ENCODE assay signal across 22 cellular contexts in genomic region chr18:36711014-36711725, GRCh38.
A peak's percentile ranks its signal among the peaks of the same experiment; 100 is the strongest.
DNase-seq lines count a peak whose midpoint lies in the region; ATAC-seq, FAIRE-seq and TF ChIP-seq lines count a peak whose summit lies in the region.
"Had no signal": no experiment of that assay in that cellular context is flagged by ENCODE, and none has a peak within 500 bp of the region (broad histone marks: within the 10 kb centered on the region; RNA-seq: fewer than 3 reads in every experiment).

No MANE protein-coding gene starts in this region.

- TF ChIP-seq EP300 in HepG2 (IDR thresholded peaks at IDR 0.05; ENCODE audit: low read depth in 2 of 2, low read length in 2 of 2), result no peak
- no peak for TF ChIP-seq EP300 in HepG2 (CRISPR knock-in tag; IDR thresholded peaks at IDR 0.05; ENCODE audit: borderline replicate concordance)

- peaks cover 2% of the 10 kb centered on the region for H3K4me1 Mint-ChIP-seq in astrocyte (ENCODE audit: low read depth, unreplicated experiment)
- H3K4me1 Mint-ChIP-seq: CD14-positive monocyte, IgD-negative memory B cell had no signal

- ATAC-seq in Right ventricle myocardium inferior (no peak), right cardiac atrium (peak in 1 of 2 donors; percentile 23), HepG2 (no peak)
- ATAC-seq in activated CD4-positive, CD25-positive, alpha-beta regulatory T cell treated with anti-CD3 and anti-CD28 coated beads, Interleukin-2, amount 50 U/mL, for 24 hours, result no peak

- H3K9me3 Mint-ChIP-seq in astrocyte (ENCODE audit: unreplicated experiment), result no peaks in the 10 kb centered on the region
- H3K9me3 Mint-ChIP-seq: IgD-negative memory B cell had no signal

- H4K20me1 ChIP-seq in astrocyte (ENCODE audit: insufficient read depth, low read length) (no peaks in the 10 kb centered on the region), HepG2 (ENCODE audit: insufficient read depth, low read length) (no peaks in the 10 kb centered on the region)

- H3K4me3 ChIP-seq in cardiac muscle cell (no peak overlapping the region), astrocyte (ENCODE audit: insufficient read depth, low read depth, low read length) (no peak overlapping the region), right cardiac atrium (ENCODE audit: low read length) (no peak overlapping the region), HepG2 (replicated peaks in 1 of 3; ENCODE audit: insufficient read depth in 1 of 3, low read depth in 2 of 3, low read length in 3 of 3) (no peak overlapping the region)
- H3K4me3 ChIP-seq: MG63 had no signal

- H3K27ac ChIP-seq in cardiac muscle cell (peak overlapping the region; percentile 57), astrocyte (ENCODE audit: low read depth, low read length) (no peak overlapping the region), right cardiac atrium (ENCODE audit: low read length) (peak overlapping the region; percentile 51), HepG2 (ENCODE audit: extremely low read length, insufficient read depth, low read length) (no peak overlapping the region)
- H3K27ac ChIP-seq: 22Rv1, HL-60 had no signal

- H3K4me2 ChIP-seq in astrocyte (ENCODE audit: low read length) (peak overlapping the region; percentile 22), HepG2 (ENCODE audit: low read depth, low read length) (no peak overlapping the region)

- TF ChIP-seq POLR2A in HepG2 (IDR thresholded peaks at IDR 0.05; ENCODE audit: insufficient read depth in 1 of 2, low read depth in 2 of 2, low read length in 2 of 2), result no peak

- in situ Hi-C loops in HepG2 (cut with HindIII; ENCODE audit: extremely low pct_ligation_motif_present, low pct_unique_long_range_greater_than_20kb), result no loop called here

- no peak overlapping the region for H3K27ac Mint-ChIP-seq in astrocyte (ENCODE audit: unreplicated experiment)
- H3K27ac Mint-ChIP-seq: CD14-positive monocyte, IgD-negative memory B cell had no signal

- peaks cover 3% of the 10 kb centered on the region for H3K27me3 Mint-ChIP-seq in astrocyte (ENCODE audit: low read depth, unreplicated experiment)

- TF ChIP-seq CTCF in cardiac muscle cell (IDR thresholded peaks at IDR 0.05; ENCODE audit: low read depth, low read length), result no peak
- TF ChIP-seq CTCF in astrocyte (IDR thresholded peaks at IDR 0.05; ENCODE audit: insufficient read depth, low read depth, low read length), result no peak
- no peak for TF ChIP-seq CTCF in HepG2 (CRISPR knock-in tag; IDR thresholded peaks at IDR 0.05)

- CTCF ChIA-PET in HepG2 (lab: Yijun Ruan, JAX; ENCODE audit: low intra/inter-chr PET ratio, low total read pairs), result no interaction called here

- peak; percentile 5 for FAIRE-seq in astrocyte (lab: Jason Lieb, UNC)
- FAIRE-seq in HepG2 (lab: Jason Lieb, UNC), result no peak

- BruUV-seq in HepG2 (replicated peaks; lab: Mats Ljungman, UMichigan), result no TSS peak

- no peak overlapping the region for H3K9ac ChIP-seq in astrocyte (ENCODE audit: low read length)
- H3K9ac ChIP-seq in HepG2 (ENCODE audit: insufficient read depth, low read depth, low read length), result no peak overlapping the region

- POLR2A ChIA-PET in HepG2 (lab: Yijun Ruan, JAX), result no interaction called here

- H3K4me3 Mint-ChIP-seq in astrocyte (ENCODE audit: unreplicated experiment), result no peak overlapping the region
- H3K4me3 Mint-ChIP-seq: CD14-positive monocyte, IgD-negative memory B cell had no signal

- no peaks in the 10 kb centered on the region for H3K36me3 Mint-ChIP-seq in astrocyte (ENCODE audit: low read depth, unreplicated experiment)
- H3K36me3 Mint-ChIP-seq: CD14-positive monocyte had no signal

- TF ChIP-seq RAD21 in HepG2 (CRISPR knock-in tag; IDR thresholded peaks at IDR 0.05), result no peak

- H3K27me3 ChIP-seq in cardiac muscle cell, result no peaks in the 10 kb centered on the region
- H3K27me3 ChIP-seq in astrocyte (ENCODE audit: insufficient read depth, low read length), result no peaks in the 10 kb centered on the region
- H3K27me3 ChIP-seq in right cardiac atrium (ENCODE audit: control insufficient read depth, insufficient read depth), result no peaks in the 10 kb centered on the region
- peaks cover 4 to 13% of the 10 kb centered on the region in 2 experiments; a peak in 4 of 5 replicates for H3K27me3 ChIP-seq in HepG2 (ENCODE audit: control insufficient read depth in 1 of 2, insufficient read depth in 2 of 2, low read length in 2 of 2)
- H3K27me3 ChIP-seq: MG63 had no signal

- intact Hi-C loops in Right ventricle myocardium inferior (cut with DNase I), result no loop called here
- intact Hi-C loops in right cardiac atrium (cut with DNase I), result no loop called here
- intact Hi-C loops in HepG2 (cut with micrococcal nuclease; ENCODE audit: unreplicated experiment), result no loop called here

- H3K4me1 ChIP-seq in cardiac muscle cell (ENCODE audit: low read depth), result peaks cover 5% of the 10 kb centered on the region
- H3K4me1 ChIP-seq in astrocyte (ENCODE audit: insufficient read depth, low read length), result peaks cover 14% of the 10 kb centered on the region
- H3K4me1 ChIP-seq in right cardiac atrium (ENCODE audit: control insufficient read depth, insufficient read depth, low read length), result peaks cover 2% of the 10 kb centered on the region
- H3K4me1 ChIP-seq in HepG2 (ENCODE audit: insufficient read depth, low read length), result no peaks in the 10 kb centered on the region

- peaks cover 9% of the 10 kb centered on the region for H3K36me3 ChIP-seq in cardiac muscle cell
- no peaks in the 10 kb centered on the region for H3K36me3 ChIP-seq in astrocyte (ENCODE audit: insufficient read depth, low read length)
- no peaks in the 10 kb centered on the region for H3K36me3 ChIP-seq in HepG2 (replicated peaks in 1 of 2; ENCODE audit: control insufficient read depth in 1 of 2, insufficient read depth in 2 of 2, low read length in 2 of 2)
- H3K36me3 ChIP-seq: MG63 had no signal

- WGBS in right cardiac atrium, result 58% methylated on average over 6 of the region's 6 CpGs
- 0% methylated on average over 6 of the region's 6 CpGs for WGBS in HepG2 (ENCODE audit: low lambda C conversion rate)

- H3K79me2 ChIP-seq in astrocyte (ENCODE audit: insufficient read depth, low read length), result no peaks in the 10 kb centered on the region
- no peaks in the 10 kb centered on the region for H3K79me2 ChIP-seq in HepG2 (ENCODE audit: insufficient read depth, low read length)

- H2AFZ ChIP-seq in astrocyte (ENCODE audit: low read depth, low read length) (no peak overlapping the region), HepG2 (ENCODE audit: low read length) (no peak overlapping the region)

- DNase-seq in cardiac muscle cell (ENCODE audit: low read depth in 1 of 2, low spot score in 1 of 2), result no peak
- no peak for DNase-seq in Right ventricle myocardium inferior (ENCODE audit: missing footprints)
- no peak for DNase-seq in astrocyte (ENCODE audit: low read depth)
- no peak for DNase-seq in right cardiac atrium
- peak; percentile 4 for DNase-seq in renal cortical epithelial cell (ENCODE audit: low read depth)
- DNase-seq in effector CD4-positive, alpha-beta T cell, result no peak
- DNase-seq in HepG2 (ENCODE audit: low spot score), result no peak
- DNase-seq: AML-193, DMS79 treated with DMSO at 0.1 percent for 48 hours, Kasumi-1, NCI-H1092, NCI-H1436 treated with DMSO at 0.1 percent for 48 hours, NCI-H2029 treated with DMSO at 0.1 percent for 48 hours, NCI-H446 treated with DMSO at 0.1 percent for 48 hours, NCI-H748 treated with DMSO at 0.1 percent for 48 hours, SHP77 had no signal

- H3K9me3 ChIP-seq in cardiac muscle cell (ENCODE audit: low read depth), result no peaks in the 10 kb centered on the region
- no peaks in the 10 kb centered on the region for H3K9me3 ChIP-seq in astrocyte (ENCODE audit: insufficient read depth, low read depth, low read length)
- no peaks in the 10 kb centered on the region for H3K9me3 ChIP-seq in right cardiac atrium (ENCODE audit: control insufficient read depth, low read length)
- no peaks in the 10 kb centered on the region for H3K9me3 ChIP-seq in HepG2 (ENCODE audit: low read length)
- H3K9me3 ChIP-seq: MG63 had no signal

TF ChIP-seq in HepG2, 621 proteins besides CTCF, POLR2A, EP300 and RAD21:
- TF ChIP-seq ZBTB42 (CRISPR knock-in tag; IDR thresholded peaks at IDR 0.05) (no peak), HDAC2 (CRISPR knock-in tag; IDR thresholded peaks at IDR 0.05) (no peak), CREB1 (IDR thresholded peaks at IDR 0.05) (no peak), CREB1 (CRISPR knock-in tag; IDR thresholded peaks at IDR 0.05) (no peak), DNMT1 (CRISPR knock-in tag; IDR thresholded peaks at IDR 0.05) (no peak), IKZF5 (CRISPR knock-in tag; IDR thresholded peaks at IDR 0.05) (no peak)
- TF ChIP-seq, protein P1, sequence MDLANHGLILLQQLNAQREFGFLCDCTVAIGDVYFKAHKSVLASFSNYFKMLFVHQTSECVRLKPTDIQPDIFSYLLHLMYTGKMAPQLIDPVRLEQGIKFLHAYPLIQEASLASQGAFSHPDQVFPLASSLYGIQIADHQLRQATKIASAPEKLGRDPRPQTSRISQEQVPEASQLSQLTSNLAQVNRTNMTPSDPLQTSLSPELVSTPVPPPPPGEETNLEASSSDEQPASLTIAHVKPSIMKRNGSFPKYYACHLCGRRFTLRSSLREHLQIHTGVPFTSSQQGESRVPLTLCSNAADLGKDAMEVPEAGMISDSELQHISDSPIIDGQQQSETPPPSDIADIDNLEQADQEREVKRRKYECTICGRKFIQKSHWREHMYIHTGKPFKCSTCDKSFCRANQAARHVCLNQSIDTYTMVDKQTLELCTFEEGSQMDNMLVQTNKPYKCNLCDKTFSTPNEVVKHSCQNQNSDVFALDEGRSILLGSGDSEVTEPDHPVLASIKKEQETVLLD (CRISPR knock-in tag; IDR thresholded peaks at IDR 0.05; ENCODE audit: low read depth), result no peak
- TF ChIP-seq, protein P2, sequence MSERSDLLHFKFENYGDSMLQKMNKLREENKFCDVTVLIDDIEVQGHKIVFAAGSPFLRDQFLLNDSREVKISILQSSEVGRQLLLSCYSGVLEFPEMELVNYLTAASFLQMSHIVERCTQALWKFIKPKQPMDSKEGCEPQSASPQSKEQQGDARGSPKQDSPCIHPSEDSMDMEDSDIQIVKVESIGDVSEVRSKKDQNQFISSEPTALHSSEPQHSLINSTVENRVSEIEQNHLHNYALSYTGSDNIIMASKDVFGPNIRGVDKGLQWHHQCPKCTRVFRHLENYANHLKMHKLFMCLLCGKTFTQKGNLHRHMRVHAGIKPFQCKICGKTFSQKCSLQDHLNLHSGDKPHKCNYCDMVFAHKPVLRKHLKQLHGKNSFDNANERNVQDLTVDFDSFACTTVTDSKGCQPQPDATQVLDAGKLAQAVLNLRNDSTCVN (CRISPR knock-in tag; IDR thresholded peaks at IDR 0.05; ENCODE audit: borderline replicate concordance), result no peak

Comparison
In these comparisons a context has a peak if more than half of its experiments do, and no peak if none do; other contexts are left out.
1. H3K27ac ChIP-seq: peak in cardiac muscle cell (single experiment) and right cardiac atrium (single experiment); none in astrocyte (single experiment) and HepG2 (single experiment).